Comparison of ENCODE assay signal across 8 cellular contexts in genomic region chr9:34403554-34404380, GRCh38.
DNase-seq lines count a peak whose midpoint lies in the region; ATAC-seq and FAIRE-seq lines count a peak whose summit lies in the region.

No MANE protein-coding gene starts in this region.

- in situ Hi-C loops in KBM-7 (cut with MboI; ENCODE audit: low pct_unique_long_range_greater_than_20kb, low sequenced_read_pairs) = loop anchor here (25.0 kb wide), 1 partner anchor 184 kb away; the partner anchor contains the start of gene CNTFR

- intact Hi-C loops in head of caudate nucleus (cut with DNase I) (loop anchor here (5.0 to 10.0 kb wide), 2 partner anchors 99 to 191 kb away; no protein-coding TSS in a partner anchor), posterior cingulate gyrus (cut with DNase I) (loop anchor here (1.0 to 2.0 kb wide), 3 partner anchors 98 to 189 kb away; no protein-coding TSS in a partner anchor)

- DNase-seq in DMS53 (lab: John Stamatoyannopoulos, UW) = peak; percentile 75
- peak; percentile 62 for DNase-seq in KBM-7
- peak; percentile 69 for DNase-seq in RCC 7860 (ENCODE audit: low spot score)
- DNase-seq in activated naive CD4-positive, alpha-beta T cell treated with anti-CD3 and anti-CD28 coated beads, Interleukin-2, amount 50 U/mL, for 16 hours = peak; percentile 48
- peak; percentile 50 to 93 (median 83) for DNase-seq in head of caudate nucleus
- DNase-seq in posterior cingulate gyrus = peak; percentile 59 to 95 (median 84)

- ATAC-seq in HG03280 (IDR thresholded peaks at IDR 0.05; ENCODE audit: unreplicated experiment) (no peak), GM18868 (IDR thresholded peaks at IDR 0.05; ENCODE audit: unreplicated experiment) (no peak)

- FAIRE-seq in RCC 7860 (lab: Jason Lieb, UNC) = peak; percentile 63
